In the genomic region with DNA sequence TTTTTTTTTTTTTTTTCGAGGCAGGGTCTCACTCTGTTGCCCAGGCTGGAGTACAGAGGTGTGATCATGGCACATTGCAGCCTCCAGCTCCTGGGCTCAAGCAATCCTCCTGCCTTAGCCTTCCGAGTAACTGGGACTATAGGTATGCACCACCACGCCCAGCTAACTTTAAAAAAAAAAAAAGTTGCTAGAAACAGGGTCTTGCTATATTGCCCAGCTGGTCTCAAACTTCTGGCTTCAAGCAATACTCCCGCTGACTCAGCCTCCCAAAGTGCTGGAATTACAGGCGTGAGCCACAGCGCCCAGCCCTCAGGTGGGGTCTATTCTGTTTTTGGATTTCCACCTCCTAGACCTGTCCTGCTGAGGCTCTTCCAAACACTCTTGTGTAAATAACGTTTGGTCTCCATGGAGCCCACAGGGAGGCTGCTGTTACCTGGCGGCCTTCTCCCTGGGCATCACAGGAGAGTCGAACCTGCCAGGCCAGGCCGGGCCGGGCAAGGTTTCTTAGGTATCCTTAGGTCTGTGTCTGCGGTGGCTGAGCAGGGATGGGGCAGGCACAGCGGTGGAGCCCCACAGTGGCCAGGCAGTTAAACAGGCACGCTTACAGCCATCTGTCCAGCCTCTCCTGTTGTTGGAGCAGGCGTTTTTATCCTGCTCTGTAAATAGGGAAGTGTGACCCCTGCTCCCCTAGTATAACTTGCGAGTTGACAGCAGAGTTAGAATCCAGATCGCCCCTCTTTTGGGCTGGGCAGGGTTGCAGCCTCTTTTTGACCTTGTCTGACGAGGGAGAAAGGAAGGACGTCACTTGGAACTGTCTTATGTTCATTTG, we compare ENCODE assay signal across 8 cellular contexts. TPM values are rescaled to one million over a fixed set of nuclear protein-coding genes. Genes with fewer than 3 reads are reported as not detected.
A peak's percentile ranks its signal among the peaks of the same experiment; 100 is the strongest.
DNase-seq lines count a peak whose midpoint lies in the region; ATAC-seq and TF ChIP-seq lines count a peak whose summit lies in the region.

No MANE protein-coding gene starts in this region.

- H3K4me3 ChIP-seq in gastroesophageal sphincter (no peak overlapping the region), trophoblast cell (ENCODE audit: low read depth, low read length) (no peak overlapping the region), lower leg skin (ENCODE audit: low read depth, poor library complexity, severe bottlenecking) (no peak overlapping the region)

- H4K8ac ChIP-seq in trophoblast cell (ENCODE audit: low read depth, low read length) = no peak overlapping the region

- peaks cover 0 to 10% of the 10 kb centered on the region in 2 donors for H3K36me3 ChIP-seq in gastroesophageal sphincter
- H3K36me3 ChIP-seq in trophoblast cell (ENCODE audit: control insufficient read depth in 1 of 2, insufficient read depth in 2 of 2, low read length in 2 of 2) = peaks cover 19 to 21% of the 10 kb centered on the region in 2 experiments

- peak overlapping the region; percentile 57 to 92 (median 87) for H3K27ac ChIP-seq in gastroesophageal sphincter
- no peak overlapping the region for H3K27ac ChIP-seq in trophoblast cell (ENCODE audit: low read depth, low read length)

- 41% methylated on average over 9 of the region's 19 CpGs; no CpG with 5 or more reads in 1 of the 2 donors for WGBS in gastroesophageal sphincter (ENCODE audit: low coverage in 1 of 2), 2 donors
- no CpG with 5 or more reads among the region's 19 CpGs for WGBS in trophoblast cell (ENCODE audit: extremely low coverage, insufficient coverage, insufficient read length)
- 43 to 55% methylated on average over 18 to 19 of the region's 19 CpGs for WGBS in lower leg skin, 2 donors

- no peak for TF ChIP-seq POLR2A in gastroesophageal sphincter (IDR thresholded peaks at IDR 0.05)
- no peak for TF ChIP-seq POLR2A in lower leg skin (IDR thresholded peaks at IDR 0.05)

- H2AFZ ChIP-seq in trophoblast cell (ENCODE audit: insufficient read depth, low read length, poor library complexity) = no peak overlapping the region

- H3K4me1 ChIP-seq in gastroesophageal sphincter = peaks cover 0 to 82% (median 39%) of the 10 kb centered on the region in 3 donors
- H3K4me1 ChIP-seq in trophoblast cell (ENCODE audit: control insufficient read depth in 1 of 2, insufficient read depth in 2 of 2, low read length in 2 of 2) = peaks cover 2 to 8% of the 10 kb centered on the region in 2 experiments

- no peak overlapping the region for H2BK12ac ChIP-seq in trophoblast cell (ENCODE audit: low read length)

- H3K79me1 ChIP-seq in trophoblast cell (ENCODE audit: low read length) = no peaks in the 10 kb centered on the region

- peak in 2 of 4 experiments; percentile 19 to 36 for TF ChIP-seq CTCF in gastroesophageal sphincter (IDR thresholded peaks at IDR 0.05)
- no peak for TF ChIP-seq CTCF in GM13977 (IDR thresholded peaks at IDR 0.05; ENCODE audit: extremely low read depth, insufficient read depth, missing control alignments)
- TF ChIP-seq CTCF in lower leg skin (IDR thresholded peaks at IDR 0.05) = no peak

- DNase-seq in Daoy (ENCODE audit: low read depth) (peak; percentile 43), UCSD-AML1 (lab: John Stamatoyannopoulos, UW; ENCODE audit: unreplicated experiment) (peak; percentile 19), trophoblast cell (peak; percentile 61 to 66), GM13977 (ENCODE audit: low spot score) (no peak), lower leg skin (ENCODE audit: low spot score in 2 of 2) (no peak), SW480 (ENCODE audit: low spot score) (no peak)
- no peak for DNase-seq in stimulated activated CD4-positive, alpha-beta T cell treated with anti-CD3 and anti-CD28 coated beads, Interleukin-15, amount 100 ng/mL, for 24 hours

- H3K4ac ChIP-seq in trophoblast cell (ENCODE audit: low read depth, low read length) = peak overlapping the region; percentile 13

- in situ Hi-C loops in GM13977 (cut with MboI; ENCODE audit: low pct_unique_long_range_greater_than_20kb, low sequenced_read_pairs, unreplicated experiment) = no loop called here

- no peak for TF ChIP-seq EP300 in gastroesophageal sphincter (IDR thresholded peaks at IDR 0.05)

- H3K14ac ChIP-seq in trophoblast cell (ENCODE audit: low read length) = no peak overlapping the region

- H4K91ac ChIP-seq in trophoblast cell (ENCODE audit: low read depth, low read length) = no peak overlapping the region

- no peak overlapping the region for H3K4me2 ChIP-seq in trophoblast cell (ENCODE audit: low read length)

- H3K23ac ChIP-seq in trophoblast cell (ENCODE audit: low read length) = no peak overlapping the region

- no peak overlapping the region for H2BK5ac ChIP-seq in trophoblast cell (ENCODE audit: low read depth, low read length, poor library complexity)

- H3K79me2 ChIP-seq in trophoblast cell (ENCODE audit: control insufficient read depth, insufficient read depth, low read length, poor library complexity) = peaks cover 2% of the 10 kb centered on the region

- intact Hi-C loops in lower leg skin (cut with DNase I; ENCODE audit: low total_unique reads) = no loop called here

- H3K9me3 ChIP-seq in gastroesophageal sphincter (no peaks in the 10 kb centered on the region), trophoblast cell (ENCODE audit: insufficient read depth, low read depth, low read length) (peaks cover 3% of the 10 kb centered on the region)

- H3K9ac ChIP-seq in trophoblast cell (ENCODE audit: low read length) = no peak overlapping the region

- H2BK120ac ChIP-seq in trophoblast cell (ENCODE audit: insufficient read depth, low read length, poor library complexity) = no peak overlapping the region

- H3K18ac ChIP-seq in trophoblast cell (ENCODE audit: low read length) = no peak overlapping the region

- H2AK5ac ChIP-seq in trophoblast cell (ENCODE audit: low read length) = no peak overlapping the region

- ATAC-seq in gastroesophageal sphincter = peak; percentile 37

- H3K27me3 ChIP-seq in gastroesophageal sphincter (no peaks in the 10 kb centered on the region), trophoblast cell (ENCODE audit: insufficient read depth, low read length) (no peaks in the 10 kb centered on the region)

- no peak overlapping the region for H4K12ac ChIP-seq in trophoblast cell (ENCODE audit: low read depth, low read length)

RNA-seq across cellular contexts. Expression of a gene that starts 18.8 kb away (rescaled TPM):
- 31.0 and 31.2 TPM in 2 replicates for total RNA-seq in Daoy (2014; rRNA removed; shearing (Covaris generic))
- 10 to 100 TPM; 32.1 to 65.2 (median 41.8) TPM for total RNA-seq in gastroesophageal sphincter
- 53.4 and 55.2 TPM in 2 replicates for polyA plus RNA-seq in trophoblast cell (2013)
- 10 to 100 TPM; 55.5 to 98.7 (median 61.9) TPM for total RNA-seq in lower leg skin

RNA-seq across cellular contexts. Expression of a gene that starts 33.1 kb away (rescaled TPM):
- 0.39 and 0.40 TPM in 2 replicates for total RNA-seq in Daoy (2014; rRNA removed; shearing (Covaris generic))
- total RNA-seq in gastroesophageal sphincter = 1 to 10 TPM in 2 of 4 donors, under 1 TPM in 2; 0.10 to 2.0 (median 1.1) TPM
- 0.42 and 0.44 TPM in 2 replicates for polyA plus RNA-seq in trophoblast cell (2013)
- 1 to 10 TPM in 2 of 4 donors, under 1 TPM in 2; 0.38 to 1.8 (median 0.99) TPM for total RNA-seq in lower leg skin

RNA-seq across cellular contexts. Expression of a gene that starts 39.4 kb away (rescaled TPM):
- total RNA-seq in Daoy (2014; rRNA removed; shearing (Covaris generic)) = not detected in 2 replicates
- total RNA-seq in gastroesophageal sphincter (not detected), lower leg skin (not detected)
- polyA plus RNA-seq in trophoblast cell (2013) = 0.06 and 0.08 TPM in 2 replicates

RNA-seq across cellular contexts. Expression of a gene that starts 55.7 kb away (rescaled TPM):
- 42.1 and 59.7 TPM in 2 replicates for total RNA-seq in Daoy (2014; rRNA removed; shearing (Covaris generic))
- total RNA-seq in gastroesophageal sphincter = 100 to 1,000 TPM in 1 of 4 donors, 10 to 100 TPM in 3; 40.4 to 106 (median 47.0) TPM
- 88.4 and 91.1 TPM in 2 replicates for polyA plus RNA-seq in trophoblast cell (2013)
- 10 to 100 TPM; 11.5 to 41.7 (median 17.7) TPM for total RNA-seq in lower leg skin

Comparison
In these comparisons a context has a peak if more than half of its experiments do, and no peak if none do; other contexts are left out.
1. DNase-seq: peak in Daoy (single experiment), UCSD-AML1 (single experiment) and trophoblast cell (2 of 2); none in GM13977 (single experiment), lower leg skin (0 of 2), stimulated activated CD4-positive, alpha-beta T cell treated with anti-CD3 and anti-CD28 coated beads, Interleukin-15, amount 100 ng/mL, for 24 hours (single experiment) and SW480 (single experiment).